In the genomic region with DNA sequence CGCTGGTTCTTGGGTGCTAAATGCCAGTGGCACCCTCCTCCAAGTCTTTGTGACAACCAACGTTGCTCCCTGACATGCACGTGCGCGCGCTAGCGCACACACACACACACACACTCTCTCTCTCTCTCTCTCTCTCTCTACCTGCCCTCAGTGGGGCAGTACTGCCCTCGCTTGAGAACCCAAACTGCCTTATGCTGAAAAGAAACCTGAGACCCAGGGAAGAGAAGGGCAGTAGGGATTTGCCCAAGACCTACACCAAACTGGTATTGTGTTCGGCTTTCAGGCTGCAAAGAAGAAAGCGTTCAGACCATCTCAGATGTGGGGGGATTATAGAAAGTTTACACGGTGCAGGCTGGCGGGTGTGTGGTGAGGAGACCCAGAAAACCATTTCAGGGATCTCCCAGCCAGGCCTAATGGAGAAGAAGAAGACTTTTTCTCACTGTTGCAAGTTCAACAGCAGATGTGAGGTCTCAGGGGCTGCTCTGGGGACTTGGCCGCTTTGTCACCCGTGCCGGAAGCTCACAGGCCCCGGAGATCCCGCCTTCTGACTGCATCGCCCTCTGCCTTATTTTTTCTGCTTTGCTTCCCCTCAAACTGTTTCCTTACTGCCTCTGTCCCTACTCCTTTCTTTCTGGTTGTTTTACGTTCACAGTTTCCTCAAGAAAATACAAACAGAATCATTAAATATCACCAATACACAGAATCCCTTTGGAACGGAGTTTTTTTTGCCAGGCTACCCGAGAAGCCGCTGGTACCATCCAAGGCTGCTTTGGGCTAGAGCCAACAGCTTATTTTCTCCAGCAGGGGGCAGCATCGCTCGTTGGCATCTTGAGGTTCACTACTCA, we compare ENCODE assay signal across 1 cellular context.
TF ChIP-seq lines count a peak whose summit lies in the region.

No MANE protein-coding gene starts in this region.

TF ChIP-seq in GM12878, 131 proteins besides CTCF, POLR2A, EP300 and RAD21 (continued from another document and continues in another):
- TF ChIP-seq FOS (IDR thresholded peaks at IDR 0.05; ENCODE audit: borderline replicate concordance, extremely low read depth, insufficient read length) (no peak), ZNF384 (IDR thresholded peaks at IDR 0.05; ENCODE audit: borderline replicate concordance, low read depth, low read length) (peak; percentile 49; the same call in 1 of the 2 replicates), EZH2 (IDR thresholded peaks at IDR 0.05; ENCODE audit: borderline replicate concordance, control insufficient read depth, low read depth, low read length) (no peak), ZNF274 (IDR thresholded peaks at IDR 0.05; ENCODE audit: insufficient read depth, insufficient read length) (no peak), SMAD1 (IDR thresholded peaks at IDR 0.05; ENCODE audit: low read depth, partially characterized antibody) (no peak), ZBED1 (IDR thresholded peaks at IDR 0.05; ENCODE audit: borderline replicate concordance) (no peak), ATF7 (IDR thresholded peaks at IDR 0.05; ENCODE audit: low read depth) (peak; percentile 72; the same call in 1 of the 2 replicates), GABPA (IDR thresholded peaks at IDR 0.05; ENCODE audit: low read depth) (peak; percentile 66), SPI1 (IDR thresholded peaks at IDR 0.05; ENCODE audit: borderline replicate concordance, insufficient read depth, low read depth, low read length) (no peak), MXI1 (IDR thresholded peaks at IDR 0.05; ENCODE audit: low read depth, low read length) (peak; percentile 79), ZNF217 (IDR thresholded peaks at IDR 0.05) (no peak), CREM (IDR thresholded peaks at IDR 0.05; ENCODE audit: low read depth) (peak; percentile 35; the same call in 1 of the 2 replicates), YBX1 (IDR thresholded peaks at IDR 0.05) (no peak), IKZF2 (IDR thresholded peaks at IDR 0.05) (peak in 1 of 2 experiments; percentile 56; a peak in 1 of 4 replicates), SIN3A (IDR thresholded peaks at IDR 0.05; ENCODE audit: low read depth, low read length) (0 out of 2 replicates have a peak, but pooled peaks have one; percentile 48), CBX5 (IDR thresholded peaks at IDR 0.05; ENCODE audit: low read depth) (no peak), SMARCA5 (IDR thresholded peaks at IDR 0.05) (no peak), CHD4 (IDR thresholded peaks at IDR 0.05) (no peak), SRF (IDR thresholded peaks at IDR 0.05; ENCODE audit: low read depth in 2 of 2, low read length in 2 of 2) (no peak), ESRRA (IDR thresholded peaks at IDR 0.05; ENCODE audit: low read length) (no peak), HDGF (IDR thresholded peaks at IDR 0.05) (no peak; the same call in 1 of the 2 replicates), MEF2A (IDR thresholded peaks at IDR 0.05; ENCODE audit: insufficient read depth, low read depth, low read length) (no peak; the same call in 1 of the 2 replicates), SREBF2 (IDR thresholded peaks at IDR 0.05; ENCODE audit: low read length) (no peak)
- TF ChIP-seq, protein P1, sequence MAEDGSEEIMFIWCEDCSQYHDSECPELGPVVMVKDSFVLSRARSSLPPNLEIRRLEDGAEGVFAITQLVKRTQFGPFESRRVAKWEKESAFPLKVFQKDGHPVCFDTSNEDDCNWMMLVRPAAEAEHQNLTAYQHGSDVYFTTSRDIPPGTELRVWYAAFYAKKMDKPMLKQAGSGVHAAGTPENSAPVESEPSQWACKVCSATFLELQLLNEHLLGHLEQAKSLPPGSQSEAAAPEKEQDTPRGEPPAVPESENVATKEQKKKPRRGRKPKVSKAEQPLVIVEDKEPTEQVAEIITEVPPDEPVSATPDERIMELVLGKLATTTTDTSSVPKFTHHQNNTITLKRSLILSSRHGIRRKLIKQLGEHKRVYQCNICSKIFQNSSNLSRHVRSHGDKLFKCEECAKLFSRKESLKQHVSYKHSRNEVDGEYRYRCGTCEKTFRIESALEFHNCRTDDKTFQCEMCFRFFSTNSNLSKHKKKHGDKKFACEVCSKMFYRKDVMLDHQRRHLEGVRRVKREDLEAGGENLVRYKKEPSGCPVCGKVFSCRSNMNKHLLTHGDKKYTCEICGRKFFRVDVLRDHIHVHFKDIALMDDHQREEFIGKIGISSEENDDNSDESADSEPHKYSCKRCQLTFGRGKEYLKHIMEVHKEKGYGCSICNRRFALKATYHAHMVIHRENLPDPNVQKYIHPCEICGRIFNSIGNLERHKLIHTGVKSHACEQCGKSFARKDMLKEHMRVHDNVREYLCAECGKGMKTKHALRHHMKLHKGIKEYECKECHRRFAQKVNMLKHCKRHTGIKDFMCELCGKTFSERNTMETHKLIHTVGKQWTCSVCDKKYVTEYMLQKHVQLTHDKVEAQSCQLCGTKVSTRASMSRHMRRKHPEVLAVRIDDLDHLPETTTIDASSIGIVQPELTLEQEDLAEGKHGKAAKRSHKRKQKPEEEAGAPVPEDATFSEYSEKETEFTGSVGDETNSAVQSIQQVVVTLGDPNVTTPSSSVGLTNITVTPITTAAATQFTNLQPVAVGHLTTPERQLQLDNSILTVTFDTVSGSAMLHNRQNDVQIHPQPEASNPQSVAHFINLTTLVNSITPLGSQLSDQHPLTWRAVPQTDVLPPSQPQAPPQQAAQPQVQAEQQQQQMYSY (CRISPR knock-in tag; IDR thresholded peaks at IDR 0.05): no peak
- TF ChIP-seq, protein P2, sequence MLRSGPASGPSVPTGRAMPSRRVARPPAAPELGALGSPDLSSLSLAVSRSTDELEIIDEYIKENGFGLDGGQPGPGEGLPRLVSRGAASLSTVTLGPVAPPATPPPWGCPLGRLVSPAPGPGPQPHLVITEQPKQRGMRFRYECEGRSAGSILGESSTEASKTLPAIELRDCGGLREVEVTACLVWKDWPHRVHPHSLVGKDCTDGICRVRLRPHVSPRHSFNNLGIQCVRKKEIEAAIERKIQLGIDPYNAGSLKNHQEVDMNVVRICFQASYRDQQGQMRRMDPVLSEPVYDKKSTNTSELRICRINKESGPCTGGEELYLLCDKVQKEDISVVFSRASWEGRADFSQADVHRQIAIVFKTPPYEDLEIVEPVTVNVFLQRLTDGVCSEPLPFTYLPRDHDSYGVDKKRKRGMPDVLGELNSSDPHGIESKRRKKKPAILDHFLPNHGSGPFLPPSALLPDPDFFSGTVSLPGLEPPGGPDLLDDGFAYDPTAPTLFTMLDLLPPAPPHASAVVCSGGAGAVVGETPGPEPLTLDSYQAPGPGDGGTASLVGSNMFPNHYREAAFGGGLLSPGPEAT (IDR thresholded peaks at IDR 0.05; ENCODE audit: low read depth): no peak
- TF ChIP-seq, protein P3, sequence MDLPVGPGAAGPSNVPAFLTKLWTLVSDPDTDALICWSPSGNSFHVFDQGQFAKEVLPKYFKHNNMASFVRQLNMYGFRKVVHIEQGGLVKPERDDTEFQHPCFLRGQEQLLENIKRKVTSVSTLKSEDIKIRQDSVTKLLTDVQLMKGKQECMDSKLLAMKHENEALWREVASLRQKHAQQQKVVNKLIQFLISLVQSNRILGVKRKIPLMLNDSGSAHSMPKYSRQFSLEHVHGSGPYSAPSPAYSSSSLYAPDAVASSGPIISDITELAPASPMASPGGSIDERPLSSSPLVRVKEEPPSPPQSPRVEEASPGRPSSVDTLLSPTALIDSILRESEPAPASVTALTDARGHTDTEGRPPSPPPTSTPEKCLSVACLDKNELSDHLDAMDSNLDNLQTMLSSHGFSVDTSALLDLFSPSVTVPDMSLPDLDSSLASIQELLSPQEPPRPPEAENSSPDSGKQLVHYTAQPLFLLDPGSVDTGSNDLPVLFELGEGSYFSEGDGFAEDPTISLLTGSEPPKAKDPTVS (IDR thresholded peaks at IDR 0.05; ENCODE audit: low read depth, low read length): no peak
- TF ChIP-seq, protein P4, sequence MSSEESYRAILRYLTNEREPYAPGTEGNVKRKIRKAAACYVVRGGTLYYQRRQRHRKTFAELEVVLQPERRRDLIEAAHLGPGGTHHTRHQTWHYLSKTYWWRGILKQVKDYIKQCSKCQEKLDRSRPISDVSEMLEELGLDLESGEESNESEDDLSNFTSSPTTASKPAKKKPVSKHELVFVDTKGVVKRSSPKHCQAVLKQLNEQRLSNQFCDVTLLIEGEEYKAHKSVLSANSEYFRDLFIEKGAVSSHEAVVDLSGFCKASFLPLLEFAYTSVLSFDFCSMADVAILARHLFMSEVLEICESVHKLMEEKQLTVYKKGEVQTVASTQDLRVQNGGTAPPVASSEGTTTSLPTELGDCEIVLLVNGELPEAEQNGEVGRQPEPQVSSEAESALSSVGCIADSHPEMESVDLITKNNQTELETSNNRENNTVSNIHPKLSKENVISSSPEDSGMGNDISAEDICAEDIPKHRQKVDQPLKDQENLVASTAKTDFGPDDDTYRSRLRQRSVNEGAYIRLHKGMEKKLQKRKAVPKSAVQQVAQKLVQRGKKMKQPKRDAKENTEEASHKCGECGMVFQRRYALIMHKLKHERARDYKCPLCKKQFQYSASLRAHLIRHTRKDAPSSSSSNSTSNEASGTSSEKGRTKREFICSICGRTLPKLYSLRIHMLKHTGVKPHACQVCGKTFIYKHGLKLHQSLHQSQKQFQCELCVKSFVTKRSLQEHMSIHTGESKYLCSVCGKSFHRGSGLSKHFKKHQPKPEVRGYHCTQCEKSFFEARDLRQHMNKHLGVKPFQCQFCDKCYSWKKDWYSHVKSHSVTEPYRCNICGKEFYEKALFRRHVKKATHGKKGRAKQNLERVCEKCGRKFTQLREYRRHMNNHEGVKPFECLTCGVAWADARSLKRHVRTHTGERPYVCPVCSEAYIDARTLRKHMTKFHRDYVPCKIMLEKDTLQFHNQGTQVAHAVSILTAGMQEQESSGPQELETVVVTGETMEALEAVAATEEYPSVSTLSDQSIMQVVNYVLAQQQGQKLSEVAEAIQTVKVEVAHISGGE (CRISPR knock-in tag; IDR thresholded peaks at IDR 0.05): no peak
- TF ChIP-seq, protein P5, sequence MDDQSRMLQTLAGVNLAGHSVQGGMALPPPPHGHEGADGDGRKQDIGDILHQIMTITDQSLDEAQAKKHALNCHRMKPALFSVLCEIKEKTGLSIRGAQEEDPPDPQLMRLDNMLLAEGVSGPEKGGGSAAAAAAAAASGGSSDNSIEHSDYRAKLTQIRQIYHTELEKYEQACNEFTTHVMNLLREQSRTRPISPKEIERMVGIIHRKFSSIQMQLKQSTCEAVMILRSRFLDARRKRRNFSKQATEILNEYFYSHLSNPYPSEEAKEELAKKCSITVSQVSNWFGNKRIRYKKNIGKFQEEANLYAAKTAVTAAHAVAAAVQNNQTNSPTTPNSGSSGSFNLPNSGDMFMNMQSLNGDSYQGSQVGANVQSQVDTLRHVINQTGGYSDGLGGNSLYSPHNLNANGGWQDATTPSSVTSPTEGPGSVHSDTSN (IDR thresholded peaks at IDR 0.05; ENCODE audit: insufficient replicate concordance, low read depth, low read length): peak; percentile 72
- TF ChIP-seq, protein P6, sequence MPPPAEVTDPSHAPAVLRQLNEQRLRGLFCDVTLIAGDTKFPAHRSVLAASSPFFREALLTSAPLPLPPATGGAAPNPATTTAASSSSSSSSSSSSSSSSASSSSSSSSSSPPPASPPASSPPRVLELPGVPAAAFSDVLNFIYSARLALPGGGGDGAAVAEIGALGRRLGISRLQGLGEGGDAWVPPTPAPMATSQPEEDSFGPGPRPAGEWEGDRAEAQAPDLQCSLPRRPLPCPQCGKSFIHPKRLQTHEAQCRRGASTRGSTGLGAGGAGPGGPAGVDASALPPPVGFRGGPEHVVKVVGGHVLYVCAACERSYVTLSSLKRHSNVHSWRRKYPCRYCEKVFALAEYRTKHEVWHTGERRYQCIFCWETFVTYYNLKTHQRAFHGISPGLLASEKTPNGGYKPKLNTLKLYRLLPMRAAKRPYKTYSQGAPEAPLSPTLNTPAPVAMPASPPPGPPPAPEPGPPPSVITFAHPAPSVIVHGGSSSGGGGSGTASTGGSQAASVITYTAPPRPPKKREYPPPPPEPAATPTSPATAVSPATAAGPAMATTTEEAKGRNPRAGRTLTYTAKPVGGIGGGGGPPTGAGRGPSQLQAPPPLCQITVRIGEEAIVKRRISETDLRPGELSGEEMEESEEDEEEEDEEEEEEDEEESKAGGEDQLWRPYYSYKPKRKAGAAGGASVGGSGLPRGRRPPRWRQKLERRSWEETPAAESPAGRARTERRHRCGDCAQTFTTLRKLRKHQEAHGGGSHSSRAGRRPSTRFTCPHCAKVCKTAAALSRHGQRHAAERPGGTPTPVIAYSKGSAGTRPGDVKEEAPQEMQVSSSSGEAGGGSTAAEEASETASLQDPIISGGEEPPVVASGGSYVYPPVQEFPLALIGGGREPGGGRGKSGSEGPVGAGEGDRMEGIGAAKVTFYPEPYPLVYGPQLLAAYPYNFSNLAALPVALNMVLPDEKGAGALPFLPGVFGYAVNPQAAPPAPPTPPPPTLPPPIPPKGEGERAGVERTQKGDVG (CRISPR knock-in tag; IDR thresholded peaks at IDR 0.05): no peak
- TF ChIP-seq, protein P7, sequence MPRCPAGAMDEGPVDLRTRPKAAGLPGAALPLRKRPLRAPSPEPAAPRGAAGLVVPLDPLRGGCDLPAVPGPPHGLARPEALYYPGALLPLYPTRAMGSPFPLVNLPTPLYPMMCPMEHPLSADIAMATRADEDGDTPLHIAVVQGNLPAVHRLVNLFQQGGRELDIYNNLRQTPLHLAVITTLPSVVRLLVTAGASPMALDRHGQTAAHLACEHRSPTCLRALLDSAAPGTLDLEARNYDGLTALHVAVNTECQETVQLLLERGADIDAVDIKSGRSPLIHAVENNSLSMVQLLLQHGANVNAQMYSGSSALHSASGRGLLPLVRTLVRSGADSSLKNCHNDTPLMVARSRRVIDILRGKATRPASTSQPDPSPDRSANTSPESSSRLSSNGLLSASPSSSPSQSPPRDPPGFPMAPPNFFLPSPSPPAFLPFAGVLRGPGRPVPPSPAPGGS (IDR thresholded peaks at IDR 0.05; ENCODE audit: borderline replicate concordance, insufficient read depth, low read depth, low read length, poor library complexity, severe bottlenecking): no peak
- TF ChIP-seq, protein P8, sequence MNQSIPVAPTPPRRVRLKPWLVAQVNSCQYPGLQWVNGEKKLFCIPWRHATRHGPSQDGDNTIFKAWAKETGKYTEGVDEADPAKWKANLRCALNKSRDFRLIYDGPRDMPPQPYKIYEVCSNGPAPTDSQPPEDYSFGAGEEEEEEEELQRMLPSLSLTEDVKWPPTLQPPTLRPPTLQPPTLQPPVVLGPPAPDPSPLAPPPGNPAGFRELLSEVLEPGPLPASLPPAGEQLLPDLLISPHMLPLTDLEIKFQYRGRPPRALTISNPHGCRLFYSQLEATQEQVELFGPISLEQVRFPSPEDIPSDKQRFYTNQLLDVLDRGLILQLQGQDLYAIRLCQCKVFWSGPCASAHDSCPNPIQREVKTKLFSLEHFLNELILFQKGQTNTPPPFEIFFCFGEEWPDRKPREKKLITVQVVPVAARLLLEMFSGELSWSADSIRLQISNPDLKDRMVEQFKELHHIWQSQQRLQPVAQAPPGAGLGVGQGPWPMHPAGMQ (IDR thresholded peaks at IDR 0.05; ENCODE audit: borderline replicate concordance): no peak
- TF ChIP-seq, protein P9, sequence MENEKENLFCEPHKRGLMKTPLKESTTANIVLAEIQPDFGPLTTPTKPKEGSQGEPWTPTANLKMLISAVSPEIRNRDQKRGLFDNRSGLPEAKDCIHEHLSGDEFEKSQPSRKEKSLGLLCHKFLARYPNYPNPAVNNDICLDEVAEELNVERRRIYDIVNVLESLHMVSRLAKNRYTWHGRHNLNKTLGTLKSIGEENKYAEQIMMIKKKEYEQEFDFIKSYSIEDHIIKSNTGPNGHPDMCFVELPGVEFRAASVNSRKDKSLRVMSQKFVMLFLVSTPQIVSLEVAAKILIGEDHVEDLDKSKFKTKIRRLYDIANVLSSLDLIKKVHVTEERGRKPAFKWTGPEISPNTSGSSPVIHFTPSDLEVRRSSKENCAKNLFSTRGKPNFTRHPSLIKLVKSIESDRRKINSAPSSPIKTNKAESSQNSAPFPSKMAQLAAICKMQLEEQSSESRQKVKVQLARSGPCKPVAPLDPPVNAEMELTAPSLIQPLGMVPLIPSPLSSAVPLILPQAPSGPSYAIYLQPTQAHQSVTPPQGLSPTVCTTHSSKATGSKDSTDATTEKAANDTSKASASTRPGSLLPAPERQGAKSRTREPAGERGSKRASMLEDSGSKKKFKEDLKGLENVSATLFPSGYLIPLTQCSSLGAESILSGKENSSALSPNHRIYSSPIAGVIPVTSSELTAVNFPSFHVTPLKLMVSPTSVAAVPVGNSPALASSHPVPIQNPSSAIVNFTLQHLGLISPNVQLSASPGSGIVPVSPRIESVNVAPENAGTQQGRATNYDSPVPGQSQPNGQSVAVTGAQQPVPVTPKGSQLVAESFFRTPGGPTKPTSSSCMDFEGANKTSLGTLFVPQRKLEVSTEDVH (IDR thresholded peaks at IDR 0.05; ENCODE audit: low read depth, partially characterized antibody): peak; percentile 49
